In the genomic region with DNA sequence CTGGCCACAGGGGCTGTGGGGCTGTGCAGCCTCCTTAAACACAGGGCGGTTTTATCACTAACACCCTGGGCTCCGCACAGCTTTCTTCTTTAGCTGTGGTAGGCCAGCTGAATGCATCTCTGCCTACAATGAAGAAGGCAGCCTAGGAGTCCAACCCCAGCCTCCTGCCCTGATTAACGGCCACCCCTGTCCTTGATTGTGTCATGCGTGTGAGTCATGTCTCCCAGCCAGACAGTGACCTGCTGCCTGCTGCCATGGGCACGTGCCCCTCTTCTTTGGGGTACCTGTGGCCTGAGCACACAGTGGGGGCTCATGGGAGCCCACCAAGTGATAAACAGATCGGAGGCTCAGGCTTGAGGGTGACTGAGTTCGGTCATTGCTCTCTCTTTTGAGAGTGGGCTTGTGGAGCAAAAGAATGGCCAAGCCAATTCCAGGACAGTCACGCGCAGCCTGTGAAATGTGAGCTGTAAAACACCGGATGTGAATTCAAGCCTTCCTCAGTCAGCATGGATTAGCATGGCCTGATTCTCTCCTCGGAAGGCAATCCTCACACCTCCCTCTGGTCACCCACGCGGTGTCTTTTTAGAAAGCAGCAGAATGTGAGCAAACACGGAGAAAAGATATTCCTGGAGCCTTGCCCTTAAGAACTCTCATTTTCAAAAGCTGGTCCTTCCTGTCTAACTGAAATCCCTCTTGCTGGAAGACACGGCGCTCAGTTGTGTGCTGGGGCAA, we compare ENCODE assay signal across 1 cellular context.
TF ChIP-seq lines count a peak whose summit lies in the region.

No MANE protein-coding gene starts in this region.

TF ChIP-seq in IMR-90, 13 proteins besides CTCF, POLR2A, EP300 and RAD21:
- TF ChIP-seq BHLHE40 (IDR thresholded peaks at IDR 0.05; ENCODE audit: low read depth, low read length) (0 out of 2 replicates have a peak, but pooled peaks have one; percentile 18), RFX5 (IDR thresholded peaks at IDR 0.05; ENCODE audit: low read depth, low read length) (no peak)
